ENCODE assay signal across 20 cellular contexts in genomic region chr2:129760669-129761068, GRCh38.
DNase-seq lines count a peak whose midpoint lies in the region; ATAC-seq, FAIRE-seq and TF ChIP-seq lines count a peak whose summit lies in the region.
"Had no signal": no experiment of that assay in that cellular context is flagged by ENCODE, and none has a peak within 500 bp of the region (broad histone marks: within the 10 kb centered on the region; RNA-seq: fewer than 3 reads in every experiment).

No MANE protein-coding gene starts in this region.

- H3K36me3 Mint-ChIP-seq in activated CD8-positive, alpha-beta memory T cell treated with anti-CD3 and anti-CD28 coated beads, Interleukin-2, amount 10 ng/mL, durations not matched to agents 7 days and 5 days: no peaks in the 10 kb centered on the region

- no peak overlapping the region for H3K4me3 Mint-ChIP-seq in activated CD8-positive, alpha-beta memory T cell treated with anti-CD3 and anti-CD28 coated beads, Interleukin-2, amount 10 ng/mL, durations not matched to agents 7 days and 5 days

- no peaks in the 10 kb centered on the region for H3K79me1 ChIP-seq in H1 (ENCODE audit: low read depth, low read length)

- no peak for FAIRE-seq in H1 (lab: Jason Lieb, UNC)
- FAIRE-seq: GM12891, H54 had no signal

- TF ChIP-seq POLR2A in H1 (IDR thresholded peaks at IDR 0.05; ENCODE audit: control extremely low read depth in 1 of 2, low read depth in 2 of 2, low read length in 2 of 2) (no peak), spleen (IDR thresholded peaks at IDR 0.05) (no peak)

- H2BK5ac ChIP-seq in H1 (ENCODE audit: low read depth, low read length): peak overlapping the region; percentile 35; the same call in 1 of the 2 replicates

- H3K9me3 Mint-ChIP-seq in activated CD8-positive, alpha-beta memory T cell treated with anti-CD3 and anti-CD28 coated beads, Interleukin-2, amount 10 ng/mL, durations not matched to agents 7 days and 5 days (ENCODE audit: low read depth): no peaks in the 10 kb centered on the region

- H2BK120ac ChIP-seq in H1 (replicated peaks; ENCODE audit: low read depth, low read length): no peak overlapping the region

- no peak for ATAC-seq in activated CD8-positive, alpha-beta memory T cell treated with anti-CD3 and anti-CD28 coated beads, Interleukin-2, amount 10 ng/mL, durations not matched to agents 7 days and 5 days

- H3K4me1 ChIP-seq in H1 (replicated peaks in 1 of 4; ENCODE audit: control insufficient read depth in 3 of 4, insufficient read depth in 4 of 4, low read length in 3 of 4): peaks cover 5 to 20% (median 12%) of the 10 kb centered on the region in 4 experiments
- peaks cover 0 to 12% (median 0%) of the 10 kb centered on the region in 6 donors for H3K4me1 ChIP-seq in spleen

- H2AK5ac ChIP-seq in H1 (ENCODE audit: low read depth, low read length): peak overlapping the region; percentile 82; the same call in 1 of the 2 replicates

- no peaks in the 10 kb centered on the region for H3K27me3 ChIP-seq in H7 (ENCODE audit: control insufficient read depth, insufficient read depth, low read length)
- no peaks in the 10 kb centered on the region; a peak in 1 of 7 replicates for H3K27me3 ChIP-seq in H1 (replicated peaks in 1 of 4; ENCODE audit: control insufficient read depth in 3 of 4, extremely low read depth in 1 of 4, insufficient read depth in 3 of 4, low read length in 3 of 4)
- peaks cover 0 to 18% (median 0%) of the 10 kb centered on the region in 7 donors for H3K27me3 ChIP-seq in spleen (replicated peaks in 1 of 7)

- H2BK12ac ChIP-seq in H1 (ENCODE audit: low read depth, low read length): peak overlapping the region; percentile 68; the same call in 1 of the 2 replicates

- no peak for TF ChIP-seq RAD21 in H1 (IDR thresholded peaks at IDR 0.05 in 1 of 2, conservative IDR thresholded peaks at IDR 0.05 in 1 of 2; ENCODE audit: low read depth in 2 of 2, low read length in 2 of 2)

- no peak overlapping the region for H4K91ac ChIP-seq in H1 (replicated peaks; ENCODE audit: insufficient read length, low read length)

- H3K9me3 ChIP-seq in H1 (ENCODE audit: insufficient read depth in 2 of 2, low read depth in 1 of 2, low read length in 1 of 2) (no peaks in the 10 kb centered on the region), spleen (no peaks in the 10 kb centered on the region)

- H3K4me1 Mint-ChIP-seq in activated CD8-positive, alpha-beta memory T cell treated with anti-CD3 and anti-CD28 coated beads, Interleukin-2, amount 10 ng/mL, durations not matched to agents 7 days and 5 days: no peaks in the 10 kb centered on the region

- POLR2A ChIA-PET in H1 (lab: Charles Lee; ENCODE audit: partially characterized antibody): no interaction called here

- no peak for TF ChIP-seq EP300 in H1 (IDR thresholded peaks at IDR 0.05; ENCODE audit: borderline replicate concordance in 1 of 2, low read depth in 2 of 2, low read length in 2 of 2)

- no peak overlapping the region for H3K9ac ChIP-seq in H1 (replicated peaks in 1 of 4; ENCODE audit: extremely low read depth in 1 of 4, low read depth in 3 of 4, low read length in 3 of 4)

- H3K23ac ChIP-seq in H1 (ENCODE audit: insufficient read length): no peak overlapping the region

- H3K56ac ChIP-seq in H1 (replicated peaks; ENCODE audit: insufficient read length, low read depth, low read length): no peak overlapping the region

- no peak overlapping the region for H3K4me2 ChIP-seq in H1 (ENCODE audit: insufficient read depth in 1 of 2, low read depth in 2 of 2, low read length in 2 of 2)

- H4K8ac ChIP-seq in H1 (ENCODE audit: extremely low read depth, insufficient read depth, low read length): no peak overlapping the region

- no peak overlapping the region for H3K14ac ChIP-seq in H1 (ENCODE audit: insufficient read length)

- no peak overlapping the region for H3K27ac ChIP-seq in H1 (ENCODE audit: low read depth, low read length)
- H3K27ac ChIP-seq in spleen: no peak overlapping the region

- no peak overlapping the region for H3K4me3 ChIP-seq in H7 (ENCODE audit: insufficient read depth, low read depth, low read length)
- no peak overlapping the region for H3K4me3 ChIP-seq in H1 (ENCODE audit: extremely low read depth in 1 of 4, insufficient read depth in 2 of 4, low read depth in 3 of 4, low read length in 4 of 4)
- no peak overlapping the region for H3K4me3 ChIP-seq in spleen

- intact Hi-C loops in spleen (cut with DNase I; ENCODE audit: low total_unique reads): no loop called here

- 95% methylated on average over 6 of the region's 7 CpGs; no CpG with 5 or more reads in 1 of the 2 experiments for WGBS in H1 (ENCODE audit: extremely low coverage in 1 of 2, insufficient coverage in 1 of 2, insufficient read length in 1 of 2, insufficient replicate concordance in 2 of 2, low coverage in 1 of 2, low lambda C conversion rate in 2 of 2, missing lambda C conversion rate in 1 of 2), 2 experiments
- WGBS in spleen, 5 donors: 90 to 95% (median 91%) methylated on average over 7 of the region's 7 CpGs

- H2BK15ac ChIP-seq in H1 (ENCODE audit: low read length): no peak overlapping the region

- no peak overlapping the region for H4K5ac ChIP-seq in H1 (ENCODE audit: insufficient read length, low read depth, low read length)

- no peak overlapping the region for H2AFZ ChIP-seq in H1 (ENCODE audit: low read length)

- H3K23me2 ChIP-seq in H1 (ENCODE audit: low read depth, low read length): peaks cover 8% of the 10 kb centered on the region

- no peak overlapping the region for H3K18ac ChIP-seq in H1 (ENCODE audit: extremely low read depth, low read length)

- H3K36me3 ChIP-seq in H7 (replicated peaks; ENCODE audit: control insufficient read depth, insufficient read depth, low read length) (no peaks in the 10 kb centered on the region), H1 (ENCODE audit: control insufficient read depth in 2 of 4, insufficient read depth in 4 of 4, low read length in 3 of 4) (no peaks in the 10 kb centered on the region), spleen (no peaks in the 10 kb centered on the region)

- CTCF ChIA-PET in activated CD8-positive, alpha-beta memory T cell treated with anti-CD3 and anti-CD28 coated beads, Interleukin-2, amount 10 ng/mL, durations not matched to agents 7 days and 5 days (lab: Charles Lee): no interaction called here
- CTCF ChIA-PET in H1 (lab: Charles Lee; ENCODE audit: partially characterized antibody): interaction anchor here (1.2 to 2.3 kb wide), 3 partner anchors 12 to 163 kb away, joined by 3 to 11 read pairs (median 3); no protein-coding TSS in a partner anchor

- H3K27ac Mint-ChIP-seq in activated CD8-positive, alpha-beta memory T cell treated with anti-CD3 and anti-CD28 coated beads, Interleukin-2, amount 10 ng/mL, durations not matched to agents 7 days and 5 days: no peak overlapping the region

- no peaks in the 10 kb centered on the region for H3K27me3 Mint-ChIP-seq in activated CD8-positive, alpha-beta memory T cell treated with anti-CD3 and anti-CD28 coated beads, Interleukin-2, amount 10 ng/mL, durations not matched to agents 7 days and 5 days

- no peak overlapping the region for H3K4ac ChIP-seq in H1 (replicated peaks; ENCODE audit: insufficient read length, low read depth, low read length)

- TF ChIP-seq CTCF in H1 (IDR thresholded peaks at IDR 0.05; ENCODE audit: control extremely low read depth in 1 of 3, insufficient read depth in 1 of 3, low read depth in 1 of 3, low read length in 3 of 3): no peak
- TF ChIP-seq CTCF in spleen (IDR thresholded peaks at IDR 0.05 in 8 of 11, conservative IDR thresholded peaks at IDR 0.05 in 3 of 11): no peak

- no peaks in the 10 kb centered on the region for H3K79me2 ChIP-seq in H1 (ENCODE audit: control insufficient read depth in 1 of 2, insufficient read depth in 2 of 2, low read length in 2 of 2)

- peak; percentile 22 for DNase-seq in activated CD8-positive, alpha-beta memory T cell treated with anti-CD3 and anti-CD28 coated beads, Interleukin-2, amount 10 ng/mL, durations not matched to agents 7 days and 5 days
- no peak for DNase-seq in activated CD8-positive, alpha-beta memory T cell treated with anti-CD3 and anti-CD28 coated beads, Interleukin-2, amount 50 U/mL, for 4 hours
- peak; percentile 27 for DNase-seq in H7
- no peak for DNase-seq in H1 (ENCODE audit: low read depth in 1 of 2, low spot score in 2 of 2)
- peak; percentile 72 for DNase-seq in spleen
- no peak for DNase-seq in globus pallidus (ENCODE audit: low spot score)
- no peak for DNase-seq in activated naive CD4-positive, alpha-beta T cell treated with anti-CD3 and anti-CD28 coated beads, Interleukin-2, amount 50 U/mL, for 16 hours
- DNase-seq: Calu3, DMS79 treated with DMSO at 0.1 percent for 48 hours, GF-D8, NCI-H1092, NCI-H1417 treated with DMSO at 0.1 percent for 48 hours, NCI-H1694 treated with DMSO at 0.1 percent for 48 hours, NCI-H2081, NCI-H2227 treated with DMSO at 0.1 percent for 48 hours, NCI-H526 treated with DMSO at 0.1 percent for 48 hours, Right ventricle myocardium superior, RPMI8226 had no signal

- peaks cover 0 to 7% of the 10 kb centered on the region in 2 experiments for H4K20me1 ChIP-seq in H1 (replicated peaks in 1 of 2; ENCODE audit: control insufficient read depth in 1 of 2, insufficient read depth in 2 of 2, low read length in 2 of 2)

- 0 out of 2 replicates have a peak overlapping the region, but pooled peaks have one; percentile 48 for H2BK20ac ChIP-seq in H1 (ENCODE audit: low read length)

TF ChIP-seq in H1, 55 proteins besides CTCF, POLR2A, EP300 and RAD21 (continues in another document):
- TF ChIP-seq ASH2L (IDR thresholded peaks at IDR 0.05; ENCODE audit: low read length) (no peak), USF2 (IDR thresholded peaks at IDR 0.05; ENCODE audit: low read length) (no peak), SIX5 (IDR thresholded peaks at IDR 0.05; ENCODE audit: low read depth, low read length) (no peak), CHD1 (IDR thresholded peaks at IDR 0.05; ENCODE audit: low read depth, low read length) (no peak), PHF8 (conservative IDR thresholded peaks at IDR 0.05; ENCODE audit: low read depth, low read length) (no peak), TAF7 (optimal IDR thresholded peaks at IDR 0.05; ENCODE audit: borderline replicate concordance, low read depth, low read length) (no peak), TAF1 (IDR thresholded peaks at IDR 0.05; ENCODE audit: low read depth, low read length) (no peak), CTBP2 (IDR thresholded peaks at IDR 0.05; ENCODE audit: borderline replicate concordance, insufficient read depth, insufficient read length, low read length) (no peak), EGR1 (IDR thresholded peaks at IDR 0.05; ENCODE audit: borderline replicate concordance, low read depth, low read length) (no peak), KDM4A (IDR thresholded peaks at IDR 0.05; ENCODE audit: low read depth, low read length, severe bottlenecking) (no peak), KDM1A (IDR thresholded peaks at IDR 0.05; ENCODE audit: borderline replicate concordance, low read length) (no peak)

Comparison
In these comparisons a context has a peak if more than half of its experiments do, and no peak if none do; other contexts are left out.
1. DNase-seq: peak in activated CD8-positive, alpha-beta memory T cell treated with anti-CD3 and anti-CD28 coated beads, Interleukin-2, amount 10 ng/mL, durations not matched to agents 7 days and 5 days (single experiment), H7 (single experiment) and spleen (single experiment); none in activated CD8-positive, alpha-beta memory T cell treated with anti-CD3 and anti-CD28 coated beads, Interleukin-2, amount 50 U/mL, for 4 hours (single experiment), H1 (0 of 2), globus pallidus (single experiment) and activated naive CD4-positive, alpha-beta T cell treated with anti-CD3 and anti-CD28 coated beads, Interleukin-2, amount 50 U/mL, for 16 hours (single experiment).